Comparison of ENCODE assay signal across 12 cellular contexts in the genomic region with DNA sequence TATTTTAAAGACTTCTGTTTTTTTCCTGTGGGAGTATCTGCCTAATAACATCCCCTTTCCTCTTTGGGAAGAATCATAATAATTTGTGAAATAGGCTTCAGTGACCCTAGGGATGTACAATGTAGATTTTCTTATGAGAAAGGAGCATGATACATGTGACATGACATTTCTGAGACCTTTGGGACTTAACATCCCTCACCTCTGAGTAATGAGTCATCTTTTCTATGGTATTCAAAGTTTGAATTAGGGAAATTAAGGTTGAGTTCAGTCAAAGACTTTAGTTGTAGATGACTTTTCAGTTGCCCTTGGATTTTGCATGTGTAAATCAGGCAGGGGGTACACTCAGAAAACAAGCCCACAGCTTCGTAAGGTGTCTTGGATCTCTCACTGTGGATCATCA. TPM values are rescaled to one million over a fixed set of nuclear protein-coding genes. Genes with fewer than 3 reads are reported as not detected.
DNase-seq lines count a peak whose midpoint lies in the region; ATAC-seq and TF ChIP-seq lines count a peak whose summit lies in the region.
"Had no signal": no experiment of that assay in that cellular context is flagged by ENCODE, and none has a peak within 500 bp of the region (broad histone marks: within the 10 kb centered on the region; RNA-seq: fewer than 3 reads in every experiment).

No MANE protein-coding gene starts in this region.

- H3K27ac ChIP-seq in gastroesophageal sphincter (peak overlapping the region; percentile 4 to 81 (median 76)), spleen (peak overlapping the region in 6 of 8 donors; percentile 31 to 71 (median 56)), breast epithelium (peak overlapping the region in 1 of 2 donors; percentile 75)
- H3K27ac ChIP-seq: PC-9 had no signal

- TF ChIP-seq POLR2A in gastroesophageal sphincter (IDR thresholded peaks at IDR 0.05) = no peak
- no peak for TF ChIP-seq POLR2A in spleen (IDR thresholded peaks at IDR 0.05)
- TF ChIP-seq POLR2A in breast epithelium (IDR thresholded peaks at IDR 0.05) = no peak

- no peak for TF ChIP-seq CTCF in gastroesophageal sphincter (IDR thresholded peaks at IDR 0.05)
- no peak for TF ChIP-seq CTCF in spleen (IDR thresholded peaks at IDR 0.05 in 8 of 11, conservative IDR thresholded peaks at IDR 0.05 in 3 of 11)
- TF ChIP-seq CTCF in breast epithelium (IDR thresholded peaks at IDR 0.05) = no peak

- H3K9me3 ChIP-seq in gastroesophageal sphincter = no peaks in the 10 kb centered on the region
- no peaks in the 10 kb centered on the region for H3K9me3 ChIP-seq in spleen
- H3K9me3 ChIP-seq in breast epithelium = no peaks in the 10 kb centered on the region

- peak; percentile 82 for DNase-seq in NCI-H526 treated with DMSO at 0.1 percent for 48 hours (lab: John Stamatoyannopoulos, UW)
- DNase-seq in spleen = no peak
- DNase-seq in NCI-H1048 (lab: John Stamatoyannopoulos, UW) = no peak
- no peak for DNase-seq in breast epithelium (ENCODE audit: low spot score in 2 of 2)
- DNase-seq in AG20443 (ENCODE audit: low spot score) = no peak
- DNase-seq: head of caudate nucleus, mammary epithelial cell, PC-9, T-helper 9 cell had no signal

- H3K4me1 ChIP-seq in gastroesophageal sphincter (peaks cover 4 to 93% (median 42%) of the 10 kb centered on the region in 3 donors), spleen (peaks cover 14 to 84% (median 44%) of the 10 kb centered on the region in 6 donors), breast epithelium (no peaks in the 10 kb centered on the region)

- no peak overlapping the region for H3K4me3 ChIP-seq in gastroesophageal sphincter
- no peak overlapping the region for H3K4me3 ChIP-seq in spleen
- no peak overlapping the region for H3K4me3 ChIP-seq in breast epithelium
- H3K4me3 ChIP-seq: PC-9 had no signal

- 60 to 100% methylated on average over 1 of the region's 1 CpG for WGBS in gastroesophageal sphincter (ENCODE audit: low coverage in 1 of 2), 2 donors
- 90 to 100% (median 92%) methylated on average over 1 of the region's 1 CpG for WGBS in spleen, 5 donors

- H3K27me3 ChIP-seq in gastroesophageal sphincter = no peaks in the 10 kb centered on the region
- H3K27me3 ChIP-seq in spleen (replicated peaks in 1 of 7) = no peaks in the 10 kb centered on the region
- no peaks in the 10 kb centered on the region for H3K27me3 ChIP-seq in breast epithelium

- H3K36me3 ChIP-seq in gastroesophageal sphincter = no peaks in the 10 kb centered on the region
- H3K36me3 ChIP-seq in spleen = no peaks in the 10 kb centered on the region
- H3K36me3 ChIP-seq in breast epithelium = no peaks in the 10 kb centered on the region

- TF ChIP-seq EP300 in gastroesophageal sphincter (IDR thresholded peaks at IDR 0.05) = no peak

- intact Hi-C loops in spleen (cut with DNase I; ENCODE audit: low total_unique reads) (no loop called here), breast epithelium (cut with DNase I; ENCODE audit: low total_unique reads) (no loop called here)

- ATAC-seq in GM18907 (IDR thresholded peaks at IDR 0.05; ENCODE audit: unreplicated experiment) = peak; percentile 45
- ATAC-seq in gastroesophageal sphincter = peak; percentile 17
- ATAC-seq in HG03571 (IDR thresholded peaks at IDR 0.05; ENCODE audit: unreplicated experiment) = no peak

RNA-seq across cellular contexts. Expression of a gene that starts 14.3 kb away (rescaled TPM):
- total RNA-seq in gastroesophageal sphincter = 10 to 100 TPM; 28.8 to 71.6 (median 47.7) TPM
- total RNA-seq in spleen = 10 to 100 TPM; 47.2 to 85.2 (median 59.7) TPM
- 10 to 100 TPM; 15.5 to 25.0 (median 18.4) TPM for polyA plus RNA-seq in spleen
- total RNA-seq in breast epithelium = 10 to 100 TPM; 14.9 to 20.6 (median 15.2) TPM

RNA-seq across cellular contexts. Expression of a gene that starts 43.1 kb away (rescaled TPM):
- total RNA-seq in gastroesophageal sphincter (100 to 1,000 TPM; 140 to 289 (median 164) TPM), spleen (100 to 1,000 TPM in 3 of 7 donors, 10 to 100 TPM in 4; 77.5 to 138 (median 98.7) TPM), breast epithelium (100 to 1,000 TPM; 154 to 165 (median 164) TPM)
- 100 to 1,000 TPM in 1 of 3 donors, 10 to 100 TPM in 2; 61.9 to 130 (median 94.2) TPM for polyA plus RNA-seq in spleen

RNA-seq across cellular contexts. Expression of a gene that starts 56.2 kb away (rescaled TPM):
- 10 to 100 TPM; 12.7 to 25.3 (median 17.1) TPM for total RNA-seq in gastroesophageal sphincter
- 10 to 100 TPM; 13.3 to 32.1 (median 21.3) TPM for total RNA-seq in spleen
- polyA plus RNA-seq in spleen = 10 to 100 TPM; 39.4 to 68.3 (median 58.2) TPM
- 10 to 100 TPM; 14.6 to 25.2 (median 18.6) TPM for total RNA-seq in breast epithelium
